ENCODE assay signal across 35 cellular contexts in genomic region chr1:19059773-19060172, GRCh38.
"Had no signal": no experiment of that assay in that cellular context is flagged by ENCODE, and none has a peak within 500 bp of the region (broad histone marks: within the 10 kb centered on the region; RNA-seq: fewer than 3 reads in every experiment).

No MANE protein-coding gene starts in this region.

- H3K4me3 Mint-ChIP-seq: activated B cell treated with CpG ODN at 0.5 μM for 24 hours; activated CD4-positive, alpha-beta memory T cell treated with anti-CD3 and anti-CD28 coated beads for 36 hours; activated CD4-positive, alpha-beta T cell treated with anti-CD3 and anti-CD28 coated beads, Interleukin-2, amount 10 ng/mL, durations not matched to agents 24 days and 14 days; activated CD8-positive, alpha-beta T cell treated with anti-CD3 and anti-CD28 coated beads for 36 hours; activated naive CD4-positive, alpha-beta T cell treated with anti-CD3 and anti-CD28 coated beads for 36 hours; activated naive CD4-positive, alpha-beta T cell treated with anti-CD3 and anti-CD28 coated beads, Interleukin-2, amount 50 U/mL, for 24 hours; activated naive CD8-positive, alpha-beta T cell; activated T-helper 1 cell treated with anti-CD3 and anti-CD28 coated beads, Interleukin-12 subunit alpha, Interleukin-12 subunit beta, Interleukin-2, Interleukin-4 antibody, amounts not matched to agents 30 ng/mL and 10 ng/mL and 1 ng/mL, durations not matched to agents 14 hours and 24 hours and 36 hours; activated T-helper 17 cell treated with anti-CD3 and anti-CD28 coated beads, Interleukin-2, amount 50 U/mL, for 72 hours; brain; T-helper 1 cell treated with Interleukin-12 subunit alpha and Interleukin-12 subunit beta and Interleukin-4 antibody, amounts not matched to agents 30 μg/mL and 1 μg/mL, for 36 hours; T-helper 2 cell treated with Interferon-gamma antibody and Interleukin-4, amounts not matched to agents 5 μg/mL and 100 μg/mL, for 36 hours had no signal

- FAIRE-seq: bronchial epithelial cell, TTC549 had no signal

- H3K27ac Mint-ChIP-seq: activated B cell treated with CpG ODN at 0.5 μM for 24 hours; activated CD4-positive, alpha-beta memory T cell treated with anti-CD3 and anti-CD28 coated beads for 36 hours; activated CD4-positive, alpha-beta T cell treated with anti-CD3 and anti-CD28 coated beads, Interleukin-2, amount 10 ng/mL, durations not matched to agents 24 days and 14 days; activated CD8-positive, alpha-beta T cell treated with anti-CD3 and anti-CD28 coated beads for 36 hours; activated naive CD4-positive, alpha-beta T cell treated with anti-CD3 and anti-CD28 coated beads for 36 hours; activated naive CD4-positive, alpha-beta T cell treated with anti-CD3 and anti-CD28 coated beads, Interleukin-2, amount 50 U/mL, for 24 hours; activated naive CD8-positive, alpha-beta T cell; activated T-helper 1 cell treated with anti-CD3 and anti-CD28 coated beads, Interleukin-12 subunit alpha, Interleukin-12 subunit beta, Interleukin-2, Interleukin-4 antibody, amounts not matched to agents 30 ng/mL and 10 ng/mL and 1 ng/mL, durations not matched to agents 14 hours and 24 hours and 36 hours; activated T-helper 17 cell treated with anti-CD3 and anti-CD28 coated beads, Interleukin-2, amount 50 U/mL, for 72 hours; brain; T-helper 1 cell treated with Interleukin-12 subunit alpha and Interleukin-12 subunit beta and Interleukin-4 antibody, amounts not matched to agents 30 μg/mL and 1 μg/mL, for 36 hours; T-helper 2 cell treated with Interferon-gamma antibody and Interleukin-4, amounts not matched to agents 5 μg/mL and 100 μg/mL, for 36 hours had no signal

- H3K4me1 ChIP-seq: ascending aorta had no signal

- H3K4me1 Mint-ChIP-seq: activated B cell treated with CpG ODN at 0.5 μM for 24 hours had no signal

- H3K36me3 Mint-ChIP-seq: activated CD4-positive, alpha-beta memory T cell treated with anti-CD3 and anti-CD28 coated beads for 36 hours; activated naive CD8-positive, alpha-beta T cell had no signal

- H3K36me3 ChIP-seq: ascending aorta, cardiac muscle cell had no signal

- H3K4me3 ChIP-seq: ascending aorta, cardiac muscle cell had no signal

- H3K27me3 ChIP-seq: ascending aorta, cardiac muscle cell had no signal

- DNase-seq: activated B cell treated with CpG ODN at 0.5 μM for 24 hours; activated CD4-positive, alpha-beta memory T cell treated with anti-CD3 and anti-CD28 coated beads for 36 hours; activated CD4-positive, alpha-beta T cell treated with anti-CD3 and anti-CD28 coated beads for 4 hours; activated CD4-positive, alpha-beta T cell treated with anti-CD3 and anti-CD28 coated beads, Interleukin-2, amount 10 ng/mL, durations not matched to agents 24 days and 14 days; activated CD4-positive, alpha-beta T cell treated with anti-CD3 and anti-CD28 coated beads, Interleukin-2, amount 50 U/mL, for 1 hour; activated CD4-positive, alpha-beta T cell treated with anti-CD3 and anti-CD28 coated beads, Interleukin-2, amount 50 U/mL, for 4 hours; activated CD4-positive, CD25-positive, alpha-beta regulatory T cell treated with anti-CD3 and anti-CD28 coated beads, Interleukin-2, amount 50 U/mL, for 72 hours; activated CD8-positive, alpha-beta memory T cell treated with anti-CD3 and anti-CD28 coated beads, Interleukin-2, amount 50 U/mL, for 4 hours; activated CD8-positive, alpha-beta T cell treated with anti-CD3 and anti-CD28 coated beads for 36 hours; activated effector memory CD4-positive, alpha-beta T cell treated with anti-CD3 and anti-CD28 coated beads, Interleukin-2, amount 50 U/mL, for 16 hours; activated gamma-delta T cell treated with Interleukin-2 at 50 U/mL for 16 hours; activated naive CD4-positive, alpha-beta T cell; activated naive CD4-positive, alpha-beta T cell treated with anti-CD3 and anti-CD28 coated beads for 36 hours; activated T-cell treated with anti-CD3 and anti-CD28 coated beads for 4 hours; activated T-cell treated with anti-CD3 and anti-CD28 coated beads, Interleukin-2, amount 50 U/mL, for 1 hour; activated T-cell treated with anti-CD3 and anti-CD28 coated beads, Interleukin-2, amount 50 U/mL, for 48 hours; amygdala; anterior cingulate cortex; central memory CD4-positive, alpha-beta T cell; SW 1271; T-helper 1 cell; T-helper 2 cell; T-helper 9 cell had no signal

- ATAC-seq: activated CD8-positive, alpha-beta T cell treated with anti-CD3 and anti-CD28 coated beads for 36 hours; activated T-helper 17 cell treated with anti-CD3 and anti-CD28 coated beads, Interleukin-2, amount 50 U/mL, for 72 hours had no signal

- H3K9me3 ChIP-seq: ascending aorta had no signal

- H3K27ac ChIP-seq: ascending aorta, cardiac muscle cell, VCaP had no signal
